Comparison of ENCODE assay signal across 22 cellular contexts in genomic region chr5:154464435-154464834, GRCh38. TPM values are rescaled to one million over a fixed set of nuclear protein-coding genes. Genes with fewer than 3 reads are reported as not detected.
"Had no signal": no experiment of that assay in that cellular context is flagged by ENCODE, and none has a peak within 500 bp of the region (broad histone marks: within the 10 kb centered on the region; RNA-seq: fewer than 3 reads in every experiment).

No MANE protein-coding gene starts in this region.

- H3K4me3 ChIP-seq: SJSA1, SK-N-MC had no signal

- H3K27ac ChIP-seq: KMS-11, SJSA1, SK-N-MC had no signal

- DNase-seq: Kasumi-1, NCI-H1048, NCI-H1105, NCI-H1417, NCI-H1436 treated with DMSO at 0.1 percent for 48 hours, NCI-H1694, NCI-H187 treated with DMSO at 0.1 percent for 48 hours, NCI-H2029 treated with DMSO at 0.1 percent for 48 hours, NCI-H2171 treated with DMSO at 0.1 percent for 48 hours, NCI-H345, NCI-H446 treated with DMSO at 0.1 percent for 48 hours, NCI-H510A treated with DMSO at 0.1 percent for 48 hours, NCI-H526, NCI-H748 treated with DMSO at 0.1 percent for 48 hours, Right ventricle myocardium superior, RPMI8226, SIG-M5 had no signal

RNA-seq across cellular contexts. Expression of gene HAND1, which starts 13.6 kb away (rescaled TPM):
- total RNA-seq: HT-29, MCF 10A, SJSA1 had no signal
